In genomic region chr5:188488-189481, GRCh38 we compare ENCODE assay signal across 1 cellular context.
TF ChIP-seq lines count a peak whose summit lies in the region.

No MANE protein-coding gene starts in this region.

TF ChIP-seq in HepG2, 621 proteins besides CTCF, POLR2A, EP300 and RAD21 (continued from another document and continues in another):
- TF ChIP-seq ARID3A (IDR thresholded peaks at IDR 0.05; ENCODE audit: low read depth, low read length) (no peak), TMF1 (CRISPR knock-in tag; IDR thresholded peaks at IDR 0.05; ENCODE audit: low read depth) (no peak), CERS6 (CRISPR knock-in tag; IDR thresholded peaks at IDR 0.05) (no peak), ZNF296 (CRISPR knock-in tag; conservative IDR thresholded peaks at IDR 0.05) (no peak), HOMEZ (CRISPR knock-in tag; IDR thresholded peaks at IDR 0.05; ENCODE audit: low read depth) (peak; percentile 61; the same call in 1 of the 2 replicates), ZNF343 (CRISPR knock-in tag; IDR thresholded peaks at IDR 0.05) (no peak), ZNF318 (CRISPR knock-in tag; IDR thresholded peaks at IDR 0.05) (no peak), ZHX2 (IDR thresholded peaks at IDR 0.05; ENCODE audit: low read depth) (no peak), ZHX2 (CRISPR knock-in tag; IDR thresholded peaks at IDR 0.05; ENCODE audit: borderline replicate concordance) (no peak), ZNF513 (CRISPR knock-in tag; conservative IDR thresholded peaks at IDR 0.05) (no peak), ZKSCAN1 (IDR thresholded peaks at IDR 0.05; ENCODE audit: low read length) (no peak), ZFP36 (IDR thresholded peaks at IDR 0.05; ENCODE audit: borderline replicate concordance, low read depth, low read length, partially characterized antibody) (no peak), ZBTB43 (CRISPR knock-in tag; conservative IDR thresholded peaks at IDR 0.05) (no peak), HNF4G (IDR thresholded peaks at IDR 0.05; ENCODE audit: borderline replicate concordance, low read depth, low read length) (no peak), HNF4G (CRISPR knock-in tag; IDR thresholded peaks at IDR 0.05; ENCODE audit: borderline replicate concordance, low read depth) (no peak), PHB2 (IDR thresholded peaks at IDR 0.05; ENCODE audit: partially characterized antibody) (no peak), SIN3B (IDR thresholded peaks at IDR 0.05; ENCODE audit: low read length) (no peak), ZNF441 (CRISPR knock-in tag; IDR thresholded peaks at IDR 0.05; ENCODE audit: borderline replicate concordance) (no peak), ZNF556 (CRISPR knock-in tag; IDR thresholded peaks at IDR 0.05; ENCODE audit: borderline replicate concordance) (no peak), POLR2AphosphoS5 (IDR thresholded peaks at IDR 0.05; ENCODE audit: low read depth, low read length) (no peak), SMYD3 (CRISPR knock-in tag; IDR thresholded peaks at IDR 0.05) (no peak), ATF7-NPFF (CRISPR knock-in tag; IDR thresholded peaks at IDR 0.05; ENCODE audit: low read depth) (no peak), ZNF362 (CRISPR knock-in tag; IDR thresholded peaks at IDR 0.05; ENCODE audit: borderline replicate concordance) (no peak), ZNF563 (CRISPR knock-in tag; IDR thresholded peaks at IDR 0.05) (no peak), MBD4 (IDR thresholded peaks at IDR 0.05; ENCODE audit: borderline replicate concordance, low read length) (no peak), ZNF350 (CRISPR knock-in tag; IDR thresholded peaks at IDR 0.05; ENCODE audit: borderline replicate concordance, low read depth) (no peak), ZNF567 (CRISPR knock-in tag; IDR thresholded peaks at IDR 0.05; ENCODE audit: borderline replicate concordance) (no peak), HNRNPK (IDR thresholded peaks at IDR 0.05; ENCODE audit: low read depth, low read length, poor library complexity, severe bottlenecking) (no peak), MATR3 (CRISPR knock-in tag; IDR thresholded peaks at IDR 0.05) (no peak), THYN1 (CRISPR knock-in tag; IDR thresholded peaks at IDR 0.05; ENCODE audit: borderline replicate concordance, low read depth) (no peak), HDAC6 (IDR thresholded peaks at IDR 0.05; ENCODE audit: low read depth, low read length) (no peak), ZNF747 (CRISPR knock-in tag; IDR thresholded peaks at IDR 0.05; ENCODE audit: borderline replicate concordance) (no peak; the same call in 1 of the 2 replicates)
